ENCODE assay signal across 8 cellular contexts in genomic region chr10:99534939-99535763, GRCh38. TPM values are rescaled to one million over a fixed set of nuclear protein-coding genes. Genes with fewer than 3 reads are reported as not detected.
DNase-seq lines count a peak whose midpoint lies in the region; ATAC-seq and TF ChIP-seq lines count a peak whose summit lies in the region.

No MANE protein-coding gene starts in this region.

- TF ChIP-seq POLR2A in lower leg skin (IDR thresholded peaks at IDR 0.05) = no peak
- no peak for TF ChIP-seq POLR2A in tibial nerve (IDR thresholded peaks at IDR 0.05)

- no peaks in the 10 kb centered on the region for H3K9me3 ChIP-seq in upper lobe of right lung
- H3K9me3 ChIP-seq in tibial nerve = no peaks in the 10 kb centered on the region

- H3K27ac Mint-ChIP-seq in activated naive CD4-positive, alpha-beta T cell treated with anti-CD3 and anti-CD28 coated beads for 36 hours = no peak overlapping the region
- peak overlapping the region in 1 of 2 donors; percentile 77 for H3K27ac Mint-ChIP-seq in activated naive CD4-positive, alpha-beta T cell treated with anti-CD3 and anti-CD28 coated beads, Interleukin-2, amount 50 U/mL, for 72 hours

- peak overlapping the region; percentile 55 for H3K4me3 Mint-ChIP-seq in activated naive CD4-positive, alpha-beta T cell treated with anti-CD3 and anti-CD28 coated beads for 36 hours

- intact Hi-C loops in activated naive CD4-positive, alpha-beta T cell treated with anti-CD3 and anti-CD28 coated beads for 36 hours (cut with micrococcal nuclease) = no loop called here
- intact Hi-C loops in lower leg skin (cut with DNase I; ENCODE audit: low total_unique reads) = no loop called here
- intact Hi-C loops in upper lobe of right lung (cut with DNase I) = no loop called here

- CTCF ChIA-PET in activated naive CD4-positive, alpha-beta T cell treated with anti-CD3 and anti-CD28 coated beads for 36 hours (lab: Charles Lee) = interaction anchor here (0.9 kb wide), 2 partner anchors 11 to 12 kb away, joined by 3 read pairs; no protein-coding TSS in a partner anchor

- H3K27me3 ChIP-seq in upper lobe of right lung (peaks cover 99% of the 10 kb centered on the region), tibial nerve (peaks cover 6 to 97% of the 10 kb centered on the region in 2 donors)

- TF ChIP-seq CTCF in lower leg skin (IDR thresholded peaks at IDR 0.05) (no peak), upper lobe of right lung (IDR thresholded peaks at IDR 0.05) (no peak), tibial nerve (IDR thresholded peaks at IDR 0.05) (no peak)

- H3K27me3 Mint-ChIP-seq in activated naive CD4-positive, alpha-beta T cell treated with anti-CD3 and anti-CD28 coated beads for 36 hours (ENCODE audit: low read depth) = peaks cover 86% of the 10 kb centered on the region

- no peaks in the 10 kb centered on the region for H3K36me3 ChIP-seq in upper lobe of right lung
- no peaks in the 10 kb centered on the region for H3K36me3 ChIP-seq in tibial nerve

- H3K27ac ChIP-seq in upper lobe of right lung = no peak overlapping the region
- peak overlapping the region in 1 of 4 donors; percentile 40 for H3K27ac ChIP-seq in tibial nerve

- DNase-seq in activated naive CD4-positive, alpha-beta T cell treated with anti-CD3 and anti-CD28 coated beads for 36 hours = peak; percentile 12
- no peak for DNase-seq in activated naive CD4-positive, alpha-beta T cell treated with Interleukin-2 at 50 U/mL for 16 hours
- peak in 1 of 2 donors; percentile 31 for DNase-seq in activated naive CD4-positive, alpha-beta T cell treated with anti-CD3 and anti-CD28 coated beads, Interleukin-2, amount 50 U/mL, for 72 hours (ENCODE audit: low spot score in 2 of 2)
- DNase-seq in lower leg skin (ENCODE audit: low spot score in 2 of 2) (no peak), upper lobe of right lung (no peak), tibial nerve (ENCODE audit: low spot score in 2 of 2) (no peak), KBM-7 (no peak)

- H3K9me3 Mint-ChIP-seq in activated naive CD4-positive, alpha-beta T cell treated with anti-CD3 and anti-CD28 coated beads for 36 hours = no peaks in the 10 kb centered on the region
- peaks cover 0 to 4% of the 10 kb centered on the region in 2 donors for H3K9me3 Mint-ChIP-seq in activated naive CD4-positive, alpha-beta T cell treated with anti-CD3 and anti-CD28 coated beads, Interleukin-2, amount 50 U/mL, for 72 hours

- peak overlapping the region; percentile 4 for H3K4me3 ChIP-seq in lower leg skin (ENCODE audit: low read depth, poor library complexity, severe bottlenecking)
- H3K4me3 ChIP-seq in upper lobe of right lung = peak overlapping the region; percentile 21
- H3K4me3 ChIP-seq in tibial nerve = peak overlapping the region in 2 of 4 donors; percentile 37 to 38

- in situ Hi-C loops in KBM-7 (cut with MboI; ENCODE audit: low pct_unique_long_range_greater_than_20kb, low sequenced_read_pairs) = no loop called here

- peaks cover 48% of the 10 kb centered on the region for H3K4me1 Mint-ChIP-seq in activated naive CD4-positive, alpha-beta T cell treated with anti-CD3 and anti-CD28 coated beads for 36 hours (ENCODE audit: low read depth)

- WGBS in lower leg skin, 2 donors = 2% methylated on average over 9 to 74 of the region's 100 CpGs
- 1 to 2% methylated on average over 61 to 82 of the region's 100 CpGs for WGBS in tibial nerve, 2 donors

- TF ChIP-seq EP300 in tibial nerve (IDR thresholded peaks at IDR 0.05) = no peak

- ATAC-seq in activated naive CD4-positive, alpha-beta T cell treated with anti-CD3 and anti-CD28 coated beads, Interleukin-2, amount 50 U/mL, for 72 hours = peak; percentile 20 to 52
- ATAC-seq in upper lobe of right lung = peak; percentile 54
- no peak for ATAC-seq in GM19324 (IDR thresholded peaks at IDR 0.05; ENCODE audit: low FRiP score, unreplicated experiment)

- H3K36me3 Mint-ChIP-seq in activated naive CD4-positive, alpha-beta T cell treated with anti-CD3 and anti-CD28 coated beads for 36 hours (ENCODE audit: low read depth) = peaks cover 2% of the 10 kb centered on the region
- H3K36me3 Mint-ChIP-seq in activated naive CD4-positive, alpha-beta T cell treated with anti-CD3 and anti-CD28 coated beads, Interleukin-2, amount 50 U/mL, for 72 hours = peaks cover 17 to 20% of the 10 kb centered on the region in 2 donors

- H3K4me1 ChIP-seq in upper lobe of right lung (peaks cover 31% of the 10 kb centered on the region), tibial nerve (peaks cover 0 to 70% (median 18%) of the 10 kb centered on the region in 4 donors)

RNA-seq across cellular contexts. Expression of gene NKX2-3, which starts 2.4 kb away (rescaled TPM):
- not detected for total RNA-seq in activated naive CD4-positive, alpha-beta T cell treated with anti-CD3 and anti-CD28 coated beads for 36 hours
- total RNA-seq in activated naive CD4-positive, alpha-beta T cell treated with anti-CD3 and anti-CD28 coated beads, Interleukin-2, amount 50 U/mL, for 72 hours = not detected
- not detected for total RNA-seq in lower leg skin
- 0.26 TPM for total RNA-seq in upper lobe of right lung
- not detected for total RNA-seq in tibial nerve
